In genomic region chr10:45453639-45454250, GRCh38 we compare ENCODE assay signal across 18 cellular contexts.
A peak's percentile ranks its signal among the peaks of the same experiment; 100 is the strongest.
DNase-seq lines count a peak whose midpoint lies in the region; ATAC-seq, FAIRE-seq and TF ChIP-seq lines count a peak whose summit lies in the region.
"Had no signal": no experiment of that assay in that cellular context is flagged by ENCODE, and none has a peak within 500 bp of the region (broad histone marks: within the 10 kb centered on the region; RNA-seq: fewer than 3 reads in every experiment).

No MANE protein-coding gene starts in this region.

- TF ChIP-seq CTCF in GM10248 (IDR thresholded peaks at IDR 0.05; ENCODE audit: control extremely low read depth, extremely low read depth, low read depth, missing control alignments) = no peak
- no peak for TF ChIP-seq CTCF in K562 (IDR thresholded peaks at IDR 0.05 in 2 of 3, conservative IDR thresholded peaks at IDR 0.05 in 1 of 3; ENCODE audit: insufficient read depth in 2 of 3, low read depth in 1 of 3, low read length in 3 of 3)
- TF ChIP-seq CTCF in nephron progenitor cell (IDR thresholded peaks at IDR 0.05) = no peak
- TF ChIP-seq CTCF in tibial nerve (IDR thresholded peaks at IDR 0.05) = no peak
- TF ChIP-seq CTCF in natural killer cell (IDR thresholded peaks at IDR 0.05) = no peak

- in situ Hi-C loops in K562 (cut with MboI) = no loop called here

- H3K79me2 ChIP-seq in K562 (ENCODE audit: control insufficient read depth, insufficient read depth, low read length) = no peaks in the 10 kb centered on the region

- intact Hi-C loops in K562 (cut with micrococcal nuclease) = no loop called here
- intact Hi-C loops in natural killer cell (cut with micrococcal nuclease) = no loop called here

- H3K36me3 Mint-ChIP-seq in nephron progenitor cell (ENCODE audit: low read depth) (peaks cover 12% of the 10 kb centered on the region), natural killer cell (no peaks in the 10 kb centered on the region)

- DNase-seq in GM10248 (ENCODE audit: extremely low spot score) (peak; percentile 71), K562 (ENCODE audit: extremely low read depth in 1 of 4, low spot score in 3 of 4) (no peak), nephron progenitor cell (no peak), tibial nerve (ENCODE audit: low spot score in 2 of 2) (no peak), DMS79 (lab: John Stamatoyannopoulos, UW) (no peak), natural killer cell (no peak), mesenteric fat pad (ENCODE audit: low spot score) (no peak)
- DNase-seq: activated CD8-positive, alpha-beta memory T cell treated with anti-CD3 and anti-CD28 coated beads, Interleukin-2, amount 50 U/mL, for 4 hours; colonic mucosa; esophagus squamous epithelium; left lung; NCI-H1436; NCI-H446; OCI-M1 had no signal

- no peak overlapping the region for H3K4me2 ChIP-seq in K562 (ENCODE audit: insufficient read depth, low read length)

- ATAC-seq in HG02678 (IDR thresholded peaks at IDR 0.05; ENCODE audit: unreplicated experiment) (peak; percentile 51), K562 (peak; percentile 51), natural killer cell (no peak)
- ATAC-seq: left lung had no signal

- H3K4me1 ChIP-seq in K562 (replicated peaks in 1 of 2; ENCODE audit: control insufficient read depth in 2 of 2, insufficient read depth in 2 of 2, low read length in 2 of 2) (peaks cover 0 to 8% of the 10 kb centered on the region in 2 experiments; a peak in 2 of 5 replicates), tibial nerve (no peaks in the 10 kb centered on the region)
- H3K4me1 ChIP-seq: colonic mucosa, esophagus squamous epithelium, left lung had no signal

- no peaks in the 10 kb centered on the region for H4K20me1 ChIP-seq in K562 (replicated peaks; ENCODE audit: control insufficient read depth, insufficient read depth, low read length)

- H3K9me3 ChIP-seq in K562 (replicated peaks; ENCODE audit: control insufficient read depth, insufficient read depth, low read depth, low read length) = no peaks in the 10 kb centered on the region
- no peaks in the 10 kb centered on the region for H3K9me3 ChIP-seq in tibial nerve
- H3K9me3 ChIP-seq: colonic mucosa, esophagus squamous epithelium, left lung had no signal

- no TSS peak for BruUV-seq in K562 (replicated peaks; lab: Mats Ljungman, UMichigan)

- no peak overlapping the region for H3K27ac ChIP-seq in K562 (ENCODE audit: extremely low read depth, low read depth, low read length)
- H3K27ac ChIP-seq in tibial nerve = no peak overlapping the region
- H3K27ac ChIP-seq: colonic mucosa, esophagus squamous epithelium, skin epidermis, VCaP had no signal

- POLR2A ChIA-PET in GM10248 (lab: Yijun Ruan, JAX) = interaction anchor here (0.7 kb wide), 1 partner anchor 11 kb away, joined by 3 read pairs; no protein-coding TSS in a partner anchor
- POLR2A ChIA-PET in K562 (lab: Yijun Ruan, JAX) = interaction anchor here (0.6 to 1.3 kb wide), 3 partner anchors 11 to 212 kb away, joined by 3 to 5 read pairs (median 4); no protein-coding TSS in a partner anchor

- no peak overlapping the region for H2AFZ ChIP-seq in K562 (ENCODE audit: low read depth, low read length)

- H3K4me1 Mint-ChIP-seq in nephron progenitor cell = peaks cover 16% of the 10 kb centered on the region
- peaks cover 0 to 8% of the 10 kb centered on the region in 2 donors for H3K4me1 Mint-ChIP-seq in natural killer cell

- peak overlapping the region; percentile 84 for H3K27ac Mint-ChIP-seq in nephron progenitor cell
- no peak overlapping the region for H3K27ac Mint-ChIP-seq in natural killer cell

- CTCF ChIA-PET in GM10248 (lab: Yijun Ruan, JAX) (interaction anchor here (0.7 to 2.2 kb wide), 10 partner anchors 8 to 218 kb away, joined by 3 to 16 read pairs (median 4); partner anchors contain the start of gene ZFAND4), K562 (lab: Yijun Ruan, JAX; ENCODE audit: low intra/inter-chr PET ratio) (no interaction called here)

- peak overlapping the region in 1 of 2 experiments; percentile 75; a peak in 2 of 4 replicates for H3K9ac ChIP-seq in K562 (ENCODE audit: insufficient read depth in 1 of 2, low read depth in 2 of 2, low read length in 2 of 2)

- no peak for TF ChIP-seq RAD21 in K562 (CRISPR knock-in tag; conservative IDR thresholded peaks at IDR 0.05 in 1 of 2, IDR thresholded peaks at IDR 0.05 in 1 of 2)

- H3K4me3 ChIP-seq in K562 (no peak overlapping the region), tibial nerve (no peak overlapping the region)
- H3K4me3 ChIP-seq: colonic mucosa, esophagus squamous epithelium, left lung, skin epidermis had no signal

- WGBS in K562 (ENCODE audit: insufficient coverage, low coverage, missing lambda C conversion rate) = 62% methylated on average over 8 of the region's 9 CpGs
- WGBS in tibial nerve, 2 donors = 73 to 83% methylated on average over 9 of the region's 9 CpGs

- no peak for FAIRE-seq in K562 (lab: Jason Lieb, UNC)

- TF ChIP-seq POLR2A in K562 (conservative IDR thresholded peaks at IDR 0.05) = no peak
- TF ChIP-seq POLR2A in tibial nerve (IDR thresholded peaks at IDR 0.05) = no peak

- H3K36me3 ChIP-seq in K562 (ENCODE audit: control insufficient read depth, insufficient read depth, low read length) (peaks cover 24% of the 10 kb centered on the region; the same call in 2 of the 3 replicates), tibial nerve (peaks cover 0 to 58% (median 0%) of the 10 kb centered on the region in 3 donors)
- H3K36me3 ChIP-seq: colonic mucosa had no signal

- TF ChIP-seq EP300 in K562 (IDR thresholded peaks at IDR 0.05; ENCODE audit: low read length) = no peak
- no peak for TF ChIP-seq EP300 in tibial nerve (IDR thresholded peaks at IDR 0.05)

- peaks cover 6% of the 10 kb centered on the region for H3K27me3 Mint-ChIP-seq in nephron progenitor cell (ENCODE audit: low read depth, poor library complexity)
- no peaks in the 10 kb centered on the region for H3K27me3 Mint-ChIP-seq in natural killer cell (ENCODE audit: low read depth in 2 of 2)

- H3K27me3 ChIP-seq in K562 (ENCODE audit: control insufficient read depth in 2 of 2, insufficient read depth in 2 of 2, low read length in 2 of 2) (no peaks in the 10 kb centered on the region), tibial nerve (no peaks in the 10 kb centered on the region)
- H3K27me3 ChIP-seq: colonic mucosa, esophagus squamous epithelium, left lung had no signal

- H3K4me3 Mint-ChIP-seq in nephron progenitor cell (no peak overlapping the region), natural killer cell (no peak overlapping the region)
- H3K4me3 Mint-ChIP-seq: nephron had no signal

- H3K9me3 Mint-ChIP-seq in nephron progenitor cell = no peaks in the 10 kb centered on the region
- H3K9me3 Mint-ChIP-seq in natural killer cell = no peaks in the 10 kb centered on the region
- H3K9me3 Mint-ChIP-seq: nephron had no signal

- no peaks in the 10 kb centered on the region for H3K9me1 ChIP-seq in K562 (ENCODE audit: control insufficient read depth, insufficient read depth, low read length)

TF ChIP-seq in K562, 482 proteins besides CTCF, POLR2A, EP300 and RAD21:
- no peak for TF ChIP-seq ETV6 (IDR thresholded peaks at IDR 0.05; ENCODE audit: borderline replicate concordance in 1 of 2, low read depth in 2 of 2, low read length in 1 of 2)
- no peak for TF ChIP-seq ETV6 (CRISPR knock-in tag; IDR thresholded peaks at IDR 0.05; ENCODE audit: borderline replicate concordance)
- no peak for TF ChIP-seq POU5F1 (IDR thresholded peaks at IDR 0.05; ENCODE audit: borderline replicate concordance, low read depth, low read length, partially characterized antibody)
- TF ChIP-seq SRSF7 (optimal IDR thresholded peaks at IDR 0.05; ENCODE audit: low read depth, low read length) = no peak
- peak; percentile 14 for TF ChIP-seq RBM22 (IDR thresholded peaks at IDR 0.05; ENCODE audit: low read depth, low read length, poor library complexity, severe bottlenecking)
- TF ChIP-seq TBP (optimal IDR thresholded peaks at IDR 0.05; ENCODE audit: low read depth, low read length) = no peak
- TF ChIP-seq STAT5A (IDR thresholded peaks at IDR 0.05; ENCODE audit: borderline replicate concordance, low read length) = no peak
- no peak for TF ChIP-seq THRB (CRISPR knock-in tag; conservative IDR thresholded peaks at IDR 0.05)
- TF ChIP-seq FOS (IDR thresholded peaks at IDR 0.05; ENCODE audit: extremely low read depth, insufficient read length) = no peak
- peak; percentile 50 for TF ChIP-seq POLR2G (IDR thresholded peaks at IDR 0.05; ENCODE audit: low read depth, low read length)

Comparison
In these comparisons a context has a peak if more than half of its experiments do, and no peak if none do; other contexts are left out.
1. ATAC-seq: peak in HG02678 (single experiment) and K562 (single experiment); none in natural killer cell (0 of 3).